ENCODE assay signal across 17 cellular contexts in genomic region chr3:26703519-26703918, GRCh38.
"Had no signal": no experiment of that assay in that cellular context is flagged by ENCODE, and none has a peak within 500 bp of the region (broad histone marks: within the 10 kb centered on the region; RNA-seq: fewer than 3 reads in every experiment).

No MANE protein-coding gene starts in this region.

- DNase-seq: activated CD4-positive, alpha-beta T cell treated with anti-CD3 and anti-CD28 coated beads for 4 hours; activated CD8-positive, alpha-beta memory T cell treated with anti-CD3 and anti-CD28 coated beads, Interleukin-2, amount 50 U/mL, for 4 hours; activated CD8-positive, alpha-beta T cell treated with anti-CD3 and anti-CD28 coated beads for 36 hours; activated T-cell treated with anti-CD3 and anti-CD28 coated beads, Interleukin-2, amount 50 U/mL, for 72 hours; amygdala; NCI-H1092 treated with DMSO at 0.1 percent for 48 hours; NCI-H1417 treated with DMSO at 0.1 percent for 48 hours; NCI-H1694; NCI-H2029; NCI-H510A treated with DMSO at 0.1 percent for 48 hours; NCI-H69; PC-9; SHP77 treated with DMSO at 0.1 percent for 48 hours had no signal

- H3K4me3 Mint-ChIP-seq: activated CD8-positive, alpha-beta T cell treated with anti-CD3 and anti-CD28 coated beads for 36 hours; activated T-cell treated with anti-CD3 and anti-CD28 coated beads, Interleukin-2, amount 50 U/mL, for 72 hours; brain; T-helper 1 cell treated with Interleukin-12 subunit alpha and Interleukin-12 subunit beta and Interleukin-4 antibody, amounts not matched to agents 30 μg/mL and 1 μg/mL, for 36 hours had no signal

- H2AFZ ChIP-seq: PC-9 had no signal

- H3K4me3 ChIP-seq: PC-9 had no signal

- H3K36me3 Mint-ChIP-seq: activated naive CD4-positive, alpha-beta T cell treated with anti-CD3 and anti-CD28 coated beads, Interleukin-2, amount 50 U/mL, for 72 hours had no signal

- H3K27me3 Mint-ChIP-seq: activated CD8-positive, alpha-beta T cell treated with anti-CD3 and anti-CD28 coated beads for 36 hours; brain had no signal

- H3K27ac ChIP-seq: PC-9 had no signal

- ATAC-seq: activated CD4-positive, CD25-positive, alpha-beta regulatory T cell treated with anti-CD3 and anti-CD28 coated beads, Interleukin-2, amount 50 U/mL, for 24 hours; activated CD8-positive, alpha-beta T cell treated with anti-CD3 and anti-CD28 coated beads for 36 hours; activated naive CD4-positive, alpha-beta T cell treated with anti-CD3 and anti-CD28 coated beads, Interleukin-2, amount 50 U/mL, for 72 hours; activated T-cell treated with anti-CD3 and anti-CD28 coated beads, Interleukin-2, amount 50 U/mL, for 72 hours had no signal

- H3K27ac Mint-ChIP-seq: activated CD8-positive, alpha-beta T cell treated with anti-CD3 and anti-CD28 coated beads for 36 hours; activated naive CD4-positive, alpha-beta T cell treated with anti-CD3 and anti-CD28 coated beads, Interleukin-2, amount 50 U/mL, for 72 hours; activated T-cell treated with anti-CD3 and anti-CD28 coated beads, Interleukin-2, amount 50 U/mL, for 72 hours; T-helper 1 cell treated with Interleukin-12 subunit alpha and Interleukin-12 subunit beta and Interleukin-4 antibody, amounts not matched to agents 30 μg/mL and 1 μg/mL, for 36 hours had no signal

- H3K4me2 ChIP-seq: PC-9 had no signal
